2 cellular contexts compared by ENCODE assay signal in the genomic region with DNA sequence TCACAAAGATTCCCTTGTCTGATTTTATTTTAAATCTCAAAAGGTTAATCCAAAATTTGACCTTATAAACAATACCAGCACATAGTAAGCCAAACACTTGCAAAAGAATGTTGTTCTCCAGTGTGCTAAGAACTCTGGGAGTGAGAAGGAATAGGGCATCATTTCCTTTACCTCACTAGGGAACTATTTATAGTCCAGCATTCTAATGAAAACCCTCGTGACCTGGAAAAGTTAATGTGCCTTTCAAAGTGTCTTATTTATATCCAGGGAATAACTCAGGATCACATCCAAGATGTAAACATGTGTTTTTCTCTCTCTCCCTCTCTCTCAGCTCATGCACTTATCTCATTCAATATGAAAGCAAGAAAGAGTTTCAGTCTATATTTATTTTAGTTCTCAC.
TF ChIP-seq lines count a peak whose summit lies in the region.

No MANE protein-coding gene starts in this region.

TF ChIP-seq in GM23338, 12 proteins besides CTCF, POLR2A, EP300 and RAD21 (continues in another document):
- TF ChIP-seq STAT1 (IDR thresholded peaks at IDR 0.05; ENCODE audit: unreplicated experiment) (no peak), JUNB (IDR thresholded peaks at IDR 0.05; ENCODE audit: unreplicated experiment) (no peak), EZH2phosphoT487 (IDR thresholded peaks at IDR 0.05; ENCODE audit: unreplicated experiment) (no peak), ZNF114 (CRISPR knock-in tag; IDR thresholded peaks at IDR 0.05) (no peak), NANOG (IDR thresholded peaks at IDR 0.05; ENCODE audit: borderline replicate concordance) (no peak), CREB1 (CRISPR knock-in tag; IDR thresholded peaks at IDR 0.05; ENCODE audit: low read depth) (no peak), POLR2AphosphoS5 (IDR thresholded peaks at IDR 0.05; ENCODE audit: low read depth) (no peak), ZNF331 (CRISPR knock-in tag; IDR thresholded peaks at IDR 0.05; ENCODE audit: low read depth) (no peak), EZH2 (IDR thresholded peaks at IDR 0.05; ENCODE audit: low read depth, unreplicated experiment) (no peak)
- TF ChIP-seq, protein P1, sequence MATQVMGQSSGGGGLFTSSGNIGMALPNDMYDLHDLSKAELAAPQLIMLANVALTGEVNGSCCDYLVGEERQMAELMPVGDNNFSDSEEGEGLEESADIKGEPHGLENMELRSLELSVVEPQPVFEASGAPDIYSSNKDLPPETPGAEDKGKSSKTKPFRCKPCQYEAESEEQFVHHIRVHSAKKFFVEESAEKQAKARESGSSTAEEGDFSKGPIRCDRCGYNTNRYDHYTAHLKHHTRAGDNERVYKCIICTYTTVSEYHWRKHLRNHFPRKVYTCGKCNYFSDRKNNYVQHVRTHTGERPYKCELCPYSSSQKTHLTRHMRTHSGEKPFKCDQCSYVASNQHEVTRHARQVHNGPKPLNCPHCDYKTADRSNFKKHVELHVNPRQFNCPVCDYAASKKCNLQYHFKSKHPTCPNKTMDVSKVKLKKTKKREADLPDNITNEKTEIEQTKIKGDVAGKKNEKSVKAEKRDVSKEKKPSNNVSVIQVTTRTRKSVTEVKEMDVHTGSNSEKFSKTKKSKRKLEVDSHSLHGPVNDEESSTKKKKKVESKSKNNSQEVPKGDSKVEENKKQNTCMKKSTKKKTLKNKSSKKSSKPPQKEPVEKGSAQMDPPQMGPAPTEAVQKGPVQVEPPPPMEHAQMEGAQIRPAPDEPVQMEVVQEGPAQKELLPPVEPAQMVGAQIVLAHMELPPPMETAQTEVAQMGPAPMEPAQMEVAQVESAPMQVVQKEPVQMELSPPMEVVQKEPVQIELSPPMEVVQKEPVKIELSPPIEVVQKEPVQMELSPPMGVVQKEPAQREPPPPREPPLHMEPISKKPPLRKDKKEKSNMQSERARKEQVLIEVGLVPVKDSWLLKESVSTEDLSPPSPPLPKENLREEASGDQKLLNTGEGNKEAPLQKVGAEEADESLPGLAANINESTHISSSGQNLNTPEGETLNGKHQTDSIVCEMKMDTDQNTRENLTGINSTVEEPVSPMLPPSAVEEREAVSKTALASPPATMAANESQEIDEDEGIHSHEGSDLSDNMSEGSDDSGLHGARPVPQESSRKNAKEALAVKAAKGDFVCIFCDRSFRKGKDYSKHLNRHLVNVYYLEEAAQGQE (IDR thresholded peaks at IDR 0.05; ENCODE audit: unreplicated experiment) = no peak
- TF ChIP-seq, protein P2, sequence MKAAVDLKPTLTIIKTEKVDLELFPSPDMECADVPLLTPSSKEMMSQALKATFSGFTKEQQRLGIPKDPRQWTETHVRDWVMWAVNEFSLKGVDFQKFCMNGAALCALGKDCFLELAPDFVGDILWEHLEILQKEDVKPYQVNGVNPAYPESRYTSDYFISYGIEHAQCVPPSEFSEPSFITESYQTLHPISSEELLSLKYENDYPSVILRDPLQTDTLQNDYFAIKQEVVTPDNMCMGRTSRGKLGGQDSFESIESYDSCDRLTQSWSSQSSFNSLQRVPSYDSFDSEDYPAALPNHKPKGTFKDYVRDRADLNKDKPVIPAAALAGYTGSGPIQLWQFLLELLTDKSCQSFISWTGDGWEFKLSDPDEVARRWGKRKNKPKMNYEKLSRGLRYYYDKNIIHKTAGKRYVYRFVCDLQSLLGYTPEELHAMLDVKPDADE (IDR thresholded peaks at IDR 0.05) = no peak

TF ChIP-seq in GM12878, 131 proteins besides CTCF, POLR2A, EP300 and RAD21:
- TF ChIP-seq EED (IDR thresholded peaks at IDR 0.05; ENCODE audit: low read depth) = 0 out of 2 replicates have a peak, but pooled peaks have one; percentile 29
- TF ChIP-seq NFIC (IDR thresholded peaks at IDR 0.05; ENCODE audit: low read depth, low read length) = 0 out of 2 replicates have a peak, but pooled peaks have one; percentile 33
- TF ChIP-seq, protein P3, sequence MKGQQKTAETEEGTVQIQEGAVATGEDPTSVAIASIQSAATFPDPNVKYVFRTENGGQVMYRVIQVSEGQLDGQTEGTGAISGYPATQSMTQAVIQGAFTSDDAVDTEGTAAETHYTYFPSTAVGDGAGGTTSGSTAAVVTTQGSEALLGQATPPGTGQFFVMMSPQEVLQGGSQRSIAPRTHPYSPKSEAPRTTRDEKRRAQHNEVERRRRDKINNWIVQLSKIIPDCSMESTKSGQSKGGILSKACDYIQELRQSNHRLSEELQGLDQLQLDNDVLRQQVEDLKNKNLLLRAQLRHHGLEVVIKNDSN (IDR thresholded peaks at IDR 0.05; ENCODE audit: borderline replicate concordance, extremely low read length, insufficient read depth, low read depth, low read length) = no peak
